1 cellular context compared by ENCODE assay signal in the genomic region with DNA sequence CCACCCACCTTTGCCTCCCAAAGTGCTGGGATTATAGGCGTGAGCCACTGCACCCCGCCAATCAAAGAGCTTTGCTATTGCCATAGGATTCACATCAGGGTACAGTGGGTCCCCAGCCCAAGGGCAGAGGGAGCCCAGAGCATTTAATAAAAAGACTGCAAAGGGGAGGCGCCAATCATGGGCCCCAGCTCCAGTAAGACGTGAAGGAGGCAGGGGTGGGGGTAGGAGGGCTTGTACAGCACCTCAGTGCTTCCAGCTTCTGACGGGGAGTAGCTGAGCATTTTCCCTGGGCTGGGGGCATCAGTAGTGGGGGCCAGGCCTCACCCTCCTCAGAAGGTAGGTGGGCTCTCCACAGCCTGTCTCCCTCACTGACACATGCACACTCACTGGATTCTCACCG.
TF ChIP-seq lines count a peak whose summit lies in the region.

No MANE protein-coding gene starts in this region.

TF ChIP-seq in SK-N-SH treated with all-trans-retinoic acid at 6 μM for 48 hours, 23 proteins besides CTCF, POLR2A, EP300 and RAD21 (continued from another document):
- TF ChIP-seq CSDC2 (CRISPR knock-in tag; IDR thresholded peaks at IDR 0.05) (no peak), BACH2 (CRISPR knock-in tag; IDR thresholded peaks at IDR 0.05; ENCODE audit: borderline replicate concordance) (no peak), ZFP30 (CRISPR knock-in tag; IDR thresholded peaks at IDR 0.05) (no peak), ZFP3 (CRISPR knock-in tag; IDR thresholded peaks at IDR 0.05) (no peak), CSRNP3 (CRISPR knock-in tag; IDR thresholded peaks at IDR 0.05) (no peak), GLIS3 (CRISPR knock-in tag; IDR thresholded peaks at IDR 0.05) (no peak)
